ENCODE assay signal across 1 cellular context in genomic region chr9:25724424-25724823, GRCh38.
TF ChIP-seq lines count a peak whose summit lies in the region.

No MANE protein-coding gene starts in this region.

TF ChIP-seq in HepG2, 621 proteins besides CTCF, POLR2A, EP300 and RAD21:
- no peak for TF ChIP-seq CC2D1A (CRISPR knock-in tag; IDR thresholded peaks at IDR 0.05)
- no peak for TF ChIP-seq NFE2L2 (IDR thresholded peaks at IDR 0.05; ENCODE audit: low read length)
- TF ChIP-seq SOX6 (IDR thresholded peaks at IDR 0.05) = no peak
- TF ChIP-seq SOX6 (CRISPR knock-in tag; IDR thresholded peaks at IDR 0.05) = no peak
- no peak for TF ChIP-seq MEIS2 (CRISPR knock-in tag; IDR thresholded peaks at IDR 0.05)
- no peak for TF ChIP-seq HES4 (CRISPR knock-in tag; IDR thresholded peaks at IDR 0.05; ENCODE audit: borderline replicate concordance)
- TF ChIP-seq, protein P1, sequence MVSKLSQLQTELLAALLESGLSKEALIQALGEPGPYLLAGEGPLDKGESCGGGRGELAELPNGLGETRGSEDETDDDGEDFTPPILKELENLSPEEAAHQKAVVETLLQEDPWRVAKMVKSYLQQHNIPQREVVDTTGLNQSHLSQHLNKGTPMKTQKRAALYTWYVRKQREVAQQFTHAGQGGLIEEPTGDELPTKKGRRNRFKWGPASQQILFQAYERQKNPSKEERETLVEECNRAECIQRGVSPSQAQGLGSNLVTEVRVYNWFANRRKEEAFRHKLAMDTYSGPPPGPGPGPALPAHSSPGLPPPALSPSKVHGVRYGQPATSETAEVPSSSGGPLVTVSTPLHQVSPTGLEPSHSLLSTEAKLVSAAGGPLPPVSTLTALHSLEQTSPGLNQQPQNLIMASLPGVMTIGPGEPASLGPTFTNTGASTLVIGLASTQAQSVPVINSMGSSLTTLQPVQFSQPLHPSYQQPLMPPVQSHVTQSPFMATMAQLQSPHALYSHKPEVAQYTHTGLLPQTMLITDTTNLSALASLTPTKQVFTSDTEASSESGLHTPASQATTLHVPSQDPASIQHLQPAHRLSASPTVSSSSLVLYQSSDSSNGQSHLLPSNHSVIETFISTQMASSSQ (IDR thresholded peaks at IDR 0.05; ENCODE audit: low read depth) = no peak
- TF ChIP-seq, protein P1 (CRISPR knock-in tag; IDR thresholded peaks at IDR 0.05; ENCODE audit: borderline replicate concordance) = no peak
- TF ChIP-seq, protein P2, sequence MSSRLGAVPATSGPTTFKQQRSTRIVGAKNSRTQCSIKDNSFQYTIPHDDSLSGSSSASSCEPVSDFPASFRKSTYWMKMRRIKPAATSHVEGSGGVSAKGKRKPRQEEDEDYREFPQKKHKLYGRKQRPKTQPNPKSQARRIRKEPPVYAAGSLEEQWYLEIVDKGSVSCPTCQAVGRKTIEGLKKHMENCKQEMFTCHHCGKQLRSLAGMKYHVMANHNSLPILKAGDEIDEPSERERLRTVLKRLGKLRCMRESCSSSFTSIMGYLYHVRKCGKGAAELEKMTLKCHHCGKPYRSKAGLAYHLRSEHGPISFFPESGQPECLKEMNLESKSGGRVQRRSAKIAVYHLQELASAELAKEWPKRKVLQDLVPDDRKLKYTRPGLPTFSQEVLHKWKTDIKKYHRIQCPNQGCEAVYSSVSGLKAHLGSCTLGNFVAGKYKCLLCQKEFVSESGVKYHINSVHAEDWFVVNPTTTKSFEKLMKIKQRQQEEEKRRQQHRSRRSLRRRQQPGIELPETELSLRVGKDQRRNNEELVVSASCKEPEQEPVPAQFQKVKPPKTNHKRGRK (CRISPR knock-in tag; IDR thresholded peaks at IDR 0.05) = no peak
- TF ChIP-seq MYC (CRISPR knock-in tag; IDR thresholded peaks at IDR 0.05; ENCODE audit: borderline replicate concordance) = no peak
- no peak for TF ChIP-seq ZBTB42 (CRISPR knock-in tag; IDR thresholded peaks at IDR 0.05)
- no peak for TF ChIP-seq ZNF644 (CRISPR knock-in tag; IDR thresholded peaks at IDR 0.05; ENCODE audit: low read depth)
- no peak for TF ChIP-seq DNMT1 (CRISPR knock-in tag; IDR thresholded peaks at IDR 0.05)
- TF ChIP-seq ZSCAN20 (CRISPR knock-in tag; IDR thresholded peaks at IDR 0.05; ENCODE audit: borderline replicate concordance) = no peak
- no peak for TF ChIP-seq ZNF121 (CRISPR knock-in tag; IDR thresholded peaks at IDR 0.05)
- no peak for TF ChIP-seq SPEN (CRISPR knock-in tag; IDR thresholded peaks at IDR 0.05; ENCODE audit: low read depth)
- no peak for TF ChIP-seq CHD2 (IDR thresholded peaks at IDR 0.05; ENCODE audit: low read depth, low read length)
- no peak for TF ChIP-seq ZNF713 (CRISPR knock-in tag; IDR thresholded peaks at IDR 0.05)
- TF ChIP-seq CCAR2 (optimal IDR thresholded peaks at IDR 0.05; ENCODE audit: low read depth, low read length) = no peak
